21 cellular contexts compared by ENCODE assay signal in the genomic region with DNA sequence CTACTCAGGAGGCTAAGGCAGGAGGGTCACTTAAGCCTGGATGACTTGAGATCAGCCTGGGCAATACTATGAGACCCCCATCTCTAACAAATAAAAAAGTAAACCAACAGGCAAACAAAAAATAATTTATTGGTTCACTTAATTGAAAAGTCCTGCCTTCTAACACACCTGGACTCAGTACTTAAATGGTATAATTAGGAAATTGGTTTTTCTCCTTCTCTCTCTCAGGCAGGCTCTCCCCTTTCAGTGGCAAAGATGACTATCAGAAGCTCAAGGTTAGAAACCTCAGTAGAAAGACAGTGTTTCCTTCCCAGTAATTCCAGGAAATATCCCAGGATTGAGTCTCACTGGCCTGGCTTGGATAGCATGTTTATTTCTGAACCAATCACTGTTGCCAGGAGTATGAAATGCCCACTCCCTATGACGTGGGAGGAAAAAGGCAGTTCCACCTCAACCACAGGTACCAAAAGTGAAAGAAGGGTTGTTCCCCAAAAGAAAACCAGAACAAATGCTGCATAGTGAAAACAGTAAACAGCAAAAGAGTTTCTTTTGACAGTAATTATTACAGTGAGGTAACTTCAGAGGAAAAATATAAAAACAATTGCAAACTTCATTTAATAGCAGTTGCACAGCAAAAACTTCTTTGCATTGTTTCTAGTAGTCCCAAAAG. TPM values are rescaled to one million over a fixed set of nuclear protein-coding genes. Genes with fewer than 3 reads are reported as not detected.
DNase-seq lines count a peak whose midpoint lies in the region; ATAC-seq lines count a peak whose summit lies in the region.
"Had no signal": no experiment of that assay in that cellular context is flagged by ENCODE, and none has a peak within 500 bp of the region (broad histone marks: within the 10 kb centered on the region; RNA-seq: fewer than 3 reads in every experiment).

No MANE protein-coding gene starts in this region.

- ATAC-seq in GM18499 (IDR thresholded peaks at IDR 0.05; ENCODE audit: insufficient read depth, unreplicated experiment) (peak; percentile 59), GM19395 (IDR thresholded peaks at IDR 0.05; ENCODE audit: unreplicated experiment) (peak; percentile 92), HG02623 (IDR thresholded peaks at IDR 0.05; ENCODE audit: unreplicated experiment) (peak; percentile 89), HG03521 (IDR thresholded peaks at IDR 0.05; ENCODE audit: unreplicated experiment) (peak; percentile 77), HG03045 (IDR thresholded peaks at IDR 0.05; ENCODE audit: unreplicated experiment) (no peak)
- ATAC-seq: HepG2; mucosa of descending colon; stimulated activated memory B cell treated with anti-CD40 and anti-IgM and Interleukin-4, amounts not matched to agents 10 μg/mL and 1 μg/mL and 100 μg/mL, for 72 hours had no signal

- H3K4me1 ChIP-seq in SJCRH30, result no peaks in the 10 kb centered on the region
- H3K4me1 ChIP-seq: tibial nerve had no signal

- DNase-seq in GM03348 (ENCODE audit: low spot score) (no peak), SJCRH30 (no peak)
- no peak for DNase-seq in effector CD8-positive, alpha-beta T cell (lab: John Stamatoyannopoulos, UW)
- DNase-seq: activated naive CD4-positive, alpha-beta T cell treated with anti-CD3 and anti-CD28 coated beads, Interleukin-2, amount 10 ng/mL, durations not matched to agents 7 days and 5 days; brain microvascular endothelial cell; COR-L47; dorsolateral prefrontal cortex; GOT3; hippocampal formation; mucosa of descending colon; MV-4-11; small intestine had no signal

- H3K36me3 ChIP-seq in SJCRH30, result no peaks in the 10 kb centered on the region
- H3K36me3 ChIP-seq: brain microvascular endothelial cell, tibial nerve had no signal

- no peaks in the 10 kb centered on the region for H3K9me3 ChIP-seq in SJCRH30 (replicated peaks)
- H3K9me3 ChIP-seq: mucosa of descending colon, tibial nerve had no signal

- no peaks in the 10 kb centered on the region for H3K27me3 ChIP-seq in SJCRH30
- H3K27me3 ChIP-seq: brain microvascular endothelial cell, tibial nerve had no signal

- H3K4me3 ChIP-seq in SJCRH30, result no peak overlapping the region
- H3K4me3 ChIP-seq: dorsolateral prefrontal cortex, mucosa of descending colon, tibial nerve had no signal

- no peak overlapping the region for H3K27ac ChIP-seq in SJCRH30
- H3K27ac ChIP-seq: brain microvascular endothelial cell, dorsolateral prefrontal cortex, tibial nerve had no signal

RNA-seq across cellular contexts. Expression of a gene that starts 56.3 kb away (rescaled TPM):
- total RNA-seq in SJCRH30 (2014; rRNA removed; shearing (Covaris generic)), result 4.9 and 7.9 TPM in 2 replicates
- total RNA-seq: T-helper 2 cell treated with Interferon-gamma antibody and Interleukin-4, amounts not matched to agents 100 ng/mL and 5 ng/mL, for 36 hours had no signal
